ENCODE assay signal across 10 cellular contexts in the genomic region with DNA sequence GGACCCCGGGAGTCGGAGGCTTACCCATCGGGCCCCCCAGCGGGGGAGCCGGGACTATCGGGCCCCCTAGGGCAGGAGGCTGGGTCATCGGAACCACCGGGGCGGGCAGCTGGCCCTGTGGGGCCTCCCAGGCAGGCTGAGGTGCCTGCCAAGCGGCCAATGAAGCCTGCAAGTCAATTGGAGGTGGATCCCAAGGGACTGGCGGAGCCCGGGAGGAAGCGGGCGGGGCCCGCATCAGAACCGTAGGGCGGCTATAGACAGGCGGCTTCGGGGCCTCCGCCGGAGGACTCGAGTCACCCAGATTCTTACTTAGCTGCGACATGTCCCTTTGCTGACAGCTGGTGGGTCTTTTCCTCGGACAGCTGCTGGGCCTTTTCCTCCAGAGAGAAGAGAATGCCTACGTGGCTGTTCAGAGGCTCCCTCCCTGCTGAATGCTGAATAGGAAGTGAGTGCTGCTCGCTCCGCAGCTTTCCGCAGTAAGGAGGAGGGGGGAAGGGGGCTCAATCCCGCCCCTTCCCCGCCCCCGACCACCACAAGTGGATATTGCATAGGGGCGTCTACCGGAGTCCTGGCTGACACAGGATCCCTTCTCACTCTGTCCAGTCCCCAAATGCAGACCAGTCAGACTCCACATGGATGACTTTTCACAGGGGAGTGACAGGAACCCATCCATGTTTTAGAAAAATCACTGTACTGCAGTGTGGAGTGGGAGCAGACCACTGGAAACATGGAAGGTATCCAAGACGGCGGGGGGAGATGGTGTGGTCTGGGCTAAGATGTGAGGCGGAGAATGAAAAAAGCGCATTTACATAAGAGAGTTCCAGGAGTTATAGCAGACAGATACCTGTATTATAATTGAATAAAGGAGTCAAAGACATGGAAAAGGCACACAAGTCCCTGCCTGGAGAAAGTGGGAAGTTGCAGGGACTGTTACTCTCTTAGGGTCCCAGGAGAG. TPM values are rescaled to one million over a fixed set of nuclear protein-coding genes. Genes with fewer than 3 reads are reported as not detected.
A peak's percentile ranks its signal among the peaks of the same experiment; 100 is the strongest.
DNase-seq lines count a peak whose midpoint lies in the region; ATAC-seq and TF ChIP-seq lines count a peak whose summit lies in the region.
"Had no signal": no experiment of that assay in that cellular context is flagged by ENCODE, and none has a peak within 500 bp of the region (broad histone marks: within the 10 kb centered on the region; RNA-seq: fewer than 3 reads in every experiment).

A gene (minus strand): TSS at position 447 of the 955 bp plus-strand sequence. CDS start 125 bp downstream, at position 322.

- no peak for TF ChIP-seq CTCF in psoas muscle (IDR thresholded peaks at IDR 0.05)

- H3K9me3 ChIP-seq in NT2/D1 (ENCODE audit: insufficient read depth, low read length) = no peaks in the 10 kb centered on the region
- no peaks in the 10 kb centered on the region for H3K9me3 ChIP-seq in psoas muscle
- H3K9me3 ChIP-seq: right lobe of liver had no signal

- no peak within 1 kb of the TSS for H3K27ac ChIP-seq in psoas muscle
- H3K27ac ChIP-seq: right lobe of liver had no signal

- DNase-seq in Daoy (ENCODE audit: low read depth) (peak; percentile 45), NT2/D1 (ENCODE audit: low read depth, low spot score) (no peak), left ventricle myocardium superior (no peak), psoas muscle (peak in 1 of 2 donors; percentile 41), HCEC 1CT (no peak), NCI-H2196 (lab: John Stamatoyannopoulos, UW; ENCODE audit: unreplicated experiment) (no peak), NOMO-1 treated with dmso at 0.1 percent for 144 hours (lab: John Stamatoyannopoulos, UW; ENCODE audit: unreplicated experiment) (no peak)
- DNase-seq: DND-41, right lobe of liver had no signal

- ATAC-seq in left ventricle myocardium superior (peak; percentile 20), psoas muscle (no peak), HG03025 (IDR thresholded peaks at IDR 0.05; ENCODE audit: low FRiP score, unreplicated experiment) (no peak)

- H3K27me3 ChIP-seq in NT2/D1 (ENCODE audit: insufficient read depth, insufficient read length) = peaks cover 20% of the 10 kb centered on the region
- H3K27me3 ChIP-seq in psoas muscle (ENCODE audit: insufficient read depth in 3 of 3, low read length in 2 of 3) = peaks cover 0 to 5% (median 4%) of the 10 kb centered on the region in 3 donors
- H3K27me3 ChIP-seq: right lobe of liver had no signal

- peak within 1 kb of the TSS; percentile 71 for H3K4me3 ChIP-seq in NT2/D1 (ENCODE audit: insufficient read length, low read depth)
- H3K4me3 ChIP-seq in psoas muscle = peak within 1 kb of the TSS; percentile 38
- H3K4me3 ChIP-seq: right lobe of liver had no signal

- H3K4me1 ChIP-seq in NT2/D1 (ENCODE audit: insufficient read depth, insufficient read length) (peaks cover 4% of the 10 kb centered on the region), psoas muscle (no peaks in the 10 kb centered on the region)
- H3K4me1 ChIP-seq: right lobe of liver had no signal

- WGBS in psoas muscle, 3 donors = 37 to 51% (median 44%) methylated on average over 35 to 37 of the region's 37 CpGs

- H3K9ac ChIP-seq in NT2/D1 (ENCODE audit: insufficient read length, low read depth) = peak within 1 kb of the TSS; percentile 68

- H3K36me3 ChIP-seq in NT2/D1 (ENCODE audit: insufficient read depth, insufficient read length, low read length) (peaks cover 10% of the 10 kb centered on the region), psoas muscle (ENCODE audit: insufficient read depth in 1 of 2, low read depth in 1 of 2) (no peaks in the 10 kb centered on the region)
- H3K36me3 ChIP-seq: right lobe of liver had no signal

- intact Hi-C loops in left ventricle myocardium superior (cut with micrococcal nuclease) (loop anchor here (10.0 kb wide), 1 partner anchor 207 kb away; no protein-coding TSS in a partner anchor), psoas muscle (cut with DNase I) (no loop called here)

RNA-seq across cellular contexts. Expression of the gene that starts here (rescaled TPM):
- total RNA-seq in Daoy (2014; rRNA removed; shearing (Covaris generic)) = 0.74 and 0.77 TPM in 2 replicates
- 0.05 TPM for total RNA-seq in left ventricle myocardium superior
- under 1 TPM; 0.04 to 0.19 (median 0.09) TPM for total RNA-seq in psoas muscle
- under 1 TPM in 2 of 3 donors, not detected in 1; 0.01 TPM for polyA plus RNA-seq in psoas muscle

Comparison
In these comparisons a context has a peak if more than half of its experiments do, and no peak if none do; other contexts are left out.
1. Peak in DNase-seq in Daoy; RNA of the gene not detected or under 1 TPM.
2. Peak in ATAC-seq in left ventricle myocardium superior; RNA of the gene not detected or under 1 TPM.